In the genomic region with DNA sequence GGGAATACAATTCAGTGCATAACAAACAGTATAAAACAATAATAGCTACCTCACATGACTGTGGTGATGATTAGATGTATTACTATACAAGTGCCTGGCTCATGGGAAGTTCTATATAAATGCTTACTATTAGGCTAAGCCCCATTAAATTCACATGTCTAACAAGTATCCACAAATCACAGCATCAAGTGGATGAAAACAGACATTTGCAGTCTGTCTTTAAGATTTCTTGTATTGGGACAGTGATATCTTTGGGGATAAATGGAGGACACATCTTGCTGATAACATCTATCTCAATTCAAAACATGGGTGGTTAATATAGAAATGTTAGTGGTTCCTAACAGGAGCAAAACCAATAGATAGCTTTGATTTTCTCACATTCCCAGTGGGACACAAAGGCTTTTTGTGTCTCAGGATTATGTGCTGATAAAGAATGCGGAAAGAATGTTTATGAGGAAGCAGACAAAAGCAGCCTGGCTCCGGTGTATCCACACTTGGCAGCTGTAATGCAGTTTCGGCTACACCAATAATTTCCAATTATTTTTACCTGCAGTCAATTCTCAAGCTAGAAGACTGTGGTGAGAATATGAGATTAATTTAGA, we compare ENCODE assay signal across 1 cellular context.
TF ChIP-seq lines count a peak whose summit lies in the region.

No MANE protein-coding gene starts in this region.

TF ChIP-seq in IMR-90, 13 proteins besides CTCF, POLR2A, EP300 and RAD21 (continued from another document):
- no peak for TF ChIP-seq MAFK (IDR thresholded peaks at IDR 0.05; ENCODE audit: low read depth, low read length)
- no peak for TF ChIP-seq FOS (IDR thresholded peaks at IDR 0.05; ENCODE audit: low read depth, low read length)
- TF ChIP-seq CHD1 (IDR thresholded peaks at IDR 0.05; ENCODE audit: low read depth, low read length) = no peak
- no peak for TF ChIP-seq RFX5 (IDR thresholded peaks at IDR 0.05; ENCODE audit: low read depth, low read length)
- TF ChIP-seq MAZ (IDR thresholded peaks at IDR 0.05; ENCODE audit: borderline replicate concordance, low read depth, low read length) = no peak
- TF ChIP-seq CEBPB (IDR thresholded peaks at IDR 0.05; ENCODE audit: low read depth, low read length) = no peak
- TF ChIP-seq BHLHE40 (IDR thresholded peaks at IDR 0.05; ENCODE audit: low read depth, low read length) = no peak
TF ChIP-seq in IMR-90: peak in this region for 0.
